In the genomic region with DNA sequence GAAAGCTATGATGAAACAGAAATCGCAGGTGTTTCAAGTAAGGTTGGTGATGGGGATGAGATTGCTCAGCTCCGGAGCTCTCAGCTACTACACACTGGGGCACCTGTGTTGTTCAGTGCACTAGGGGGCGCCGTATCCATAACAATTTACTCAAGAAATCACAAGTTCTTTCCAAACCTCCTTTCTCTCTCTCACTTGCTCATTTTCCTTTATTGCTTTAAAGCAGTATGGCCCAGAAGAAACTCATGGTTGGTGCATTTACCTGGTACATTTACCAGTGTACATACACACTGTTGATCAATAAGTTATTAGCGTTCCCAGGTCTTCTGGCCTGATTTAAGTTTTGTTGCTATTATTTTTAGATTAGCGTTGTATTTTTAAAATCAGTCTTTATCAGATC, we compare ENCODE assay signal across 8 cellular contexts.
DNase-seq lines count a peak whose midpoint lies in the region; ATAC-seq, FAIRE-seq and TF ChIP-seq lines count a peak whose summit lies in the region.

No MANE protein-coding gene starts in this region.

- peaks cover 33% of the 10 kb centered on the region for H3K4me1 Mint-ChIP-seq in stimulated activated effector memory CD8-positive, alpha-beta T cell treated with anti-CD3 and anti-CD28 coated beads, Interleukin-12 subunit alpha, Interleukin-12 subunit beta, amount 100 ng/mL, for 72 hours

- peak; percentile 87 for DNase-seq in Ammon's horn (ENCODE audit: low spot score)
- DNase-seq in HTR-8/SVneo (ENCODE audit: insufficient read length, low spot score) = peak; percentile 44
- DNase-seq in NT2/D1 (ENCODE audit: low read depth, low spot score) = peak; percentile 63
- peak; percentile 69 for DNase-seq in activated CD8-positive, alpha-beta memory T cell treated with anti-CD3 and anti-CD28 coated beads, Interleukin-2, amount 50 U/mL, for 24 hours (ENCODE audit: extremely low read depth)
- DNase-seq in epithelial cell of esophagus (ENCODE audit: low read depth) = peak; percentile 82
- peak; percentile 72 for DNase-seq in myocyte (ENCODE audit: low read depth)
- DNase-seq in stimulated activated effector memory CD8-positive, alpha-beta T cell treated with anti-CD3 and anti-CD28 coated beads, Interleukin-12 subunit alpha, Interleukin-12 subunit beta, amount 100 ng/mL, for 72 hours (ENCODE audit: low spot score in 2 of 2) = peak; percentile 67 to 91

- peak; percentile 82 for TF ChIP-seq CTCF in epithelial cell of esophagus (IDR thresholded peaks at IDR 0.05; ENCODE audit: insufficient read depth, low read depth, low read length, missing control alignments)

- peak; percentile 53 for ATAC-seq in GM19324 (IDR thresholded peaks at IDR 0.05; ENCODE audit: low FRiP score, unreplicated experiment)
- ATAC-seq in stimulated activated effector memory CD8-positive, alpha-beta T cell treated with anti-CD3 and anti-CD28 coated beads, Interleukin-12 subunit alpha, Interleukin-12 subunit beta, amount 100 ng/mL, for 72 hours = peak; percentile 69

- peak overlapping the region; percentile 7 for H3K4me3 Mint-ChIP-seq in stimulated activated effector memory CD8-positive, alpha-beta T cell treated with anti-CD3 and anti-CD28 coated beads, Interleukin-12 subunit alpha, Interleukin-12 subunit beta, amount 100 ng/mL, for 72 hours

- no peak for FAIRE-seq in HTR-8/SVneo (lab: Jason Lieb, UNC)

- H3K4me1 ChIP-seq in NT2/D1 (ENCODE audit: insufficient read depth, insufficient read length) = no peaks in the 10 kb centered on the region

- no peaks in the 10 kb centered on the region for H3K27me3 ChIP-seq in NT2/D1 (ENCODE audit: insufficient read depth, insufficient read length)

- H3K36me3 Mint-ChIP-seq in stimulated activated effector memory CD8-positive, alpha-beta T cell treated with anti-CD3 and anti-CD28 coated beads, Interleukin-12 subunit alpha, Interleukin-12 subunit beta, amount 100 ng/mL, for 72 hours = no peaks in the 10 kb centered on the region

- no peak overlapping the region for H3K9ac ChIP-seq in NT2/D1 (ENCODE audit: insufficient read length, low read depth)

- no peak overlapping the region for H3K4me3 ChIP-seq in NT2/D1 (ENCODE audit: insufficient read length, low read depth)
- no peak overlapping the region for H3K4me3 ChIP-seq in epithelial cell of esophagus (ENCODE audit: low read length)

- H3K36me3 ChIP-seq in NT2/D1 (ENCODE audit: insufficient read depth, insufficient read length, low read length) = peaks cover under 1% of the 10 kb centered on the region

- H3K27ac Mint-ChIP-seq in stimulated activated effector memory CD8-positive, alpha-beta T cell treated with anti-CD3 and anti-CD28 coated beads, Interleukin-12 subunit alpha, Interleukin-12 subunit beta, amount 100 ng/mL, for 72 hours = no peak overlapping the region

- H3K9me3 ChIP-seq in NT2/D1 (ENCODE audit: insufficient read depth, low read length) = no peaks in the 10 kb centered on the region

- H3K9me3 Mint-ChIP-seq in stimulated activated effector memory CD8-positive, alpha-beta T cell treated with anti-CD3 and anti-CD28 coated beads, Interleukin-12 subunit alpha, Interleukin-12 subunit beta, amount 100 ng/mL, for 72 hours = no peaks in the 10 kb centered on the region
